19 cellular contexts compared by ENCODE assay signal in genomic region chr11:2839395-2839941, GRCh38. TPM values are rescaled to one million over a fixed set of nuclear protein-coding genes. Genes with fewer than 3 reads are reported as not detected.
DNase-seq lines count a peak whose midpoint lies in the region; ATAC-seq and TF ChIP-seq lines count a peak whose summit lies in the region.
"Had no signal": no experiment of that assay in that cellular context is flagged by ENCODE, and none has a peak within 500 bp of the region (broad histone marks: within the 10 kb centered on the region; RNA-seq: fewer than 3 reads in every experiment).

No MANE protein-coding gene starts in this region.

- H3K27me3 ChIP-seq in Caco-2 (replicated peaks; ENCODE audit: control insufficient read depth, insufficient read depth, low read length), result no peaks in the 10 kb centered on the region
- peaks cover 0 to 15% (median 0%) of the 10 kb centered on the region in 4 donors for H3K27me3 ChIP-seq in esophagus squamous epithelium
- H3K27me3 ChIP-seq in GM23338 (ENCODE audit: insufficient read depth), result peaks cover 5% of the 10 kb centered on the region

- no TSS peak for BruUV-seq in Caco-2 (replicated peaks; lab: Mats Ljungman, UMichigan)

- H3K4me2 ChIP-seq in GM23338, result no peak overlapping the region

- H3K9me3 Mint-ChIP-seq in activated naive CD4-positive, alpha-beta T cell treated with anti-CD3 and anti-CD28 coated beads for 36 hours, result no peaks in the 10 kb centered on the region
- no peaks in the 10 kb centered on the region for H3K9me3 Mint-ChIP-seq in activated naive CD4-positive, alpha-beta T cell treated with anti-CD3 and anti-CD28 coated beads, Interleukin-2, amount 10 ng/mL, durations not matched to agents 7 days and 5 days
- H3K9me3 Mint-ChIP-seq in Caco-2 (ENCODE audit: unreplicated experiment), result no peaks in the 10 kb centered on the region
- no peaks in the 10 kb centered on the region for H3K9me3 Mint-ChIP-seq in endothelial cell (ENCODE audit: unreplicated experiment)
- no peaks in the 10 kb centered on the region for H3K9me3 Mint-ChIP-seq in nephron progenitor cell
- H3K9me3 Mint-ChIP-seq in activated CD4-positive, alpha-beta T cell treated with anti-CD3 and anti-CD28 coated beads, Interleukin-2, amount 10 ng/mL, durations not matched to agents 24 days and 14 days, result no peaks in the 10 kb centered on the region
- H3K9me3 Mint-ChIP-seq in GM23338, result no peaks in the 10 kb centered on the region; the same call in 2 of the 3 replicates
- H3K9me3 Mint-ChIP-seq: CD4-positive, alpha-beta T cell had no signal

- H3K4me1 ChIP-seq in Caco-2 (peaks cover 34% of the 10 kb centered on the region), esophagus squamous epithelium (peaks cover 0 to 14% (median 6%) of the 10 kb centered on the region in 3 donors), GM23338 (ENCODE audit: insufficient read depth) (peaks cover 4% of the 10 kb centered on the region; the same call in 1 of the 2 replicates)

- H3K79me2 ChIP-seq in GM23338 (replicated peaks; ENCODE audit: insufficient read depth), result no peaks in the 10 kb centered on the region

- H3K9me3 ChIP-seq in Caco-2 (no peaks in the 10 kb centered on the region), esophagus squamous epithelium (no peaks in the 10 kb centered on the region)

- H3K4me1 Mint-ChIP-seq in activated naive CD4-positive, alpha-beta T cell treated with anti-CD3 and anti-CD28 coated beads for 36 hours (ENCODE audit: low read depth), result peaks cover 6% of the 10 kb centered on the region
- H3K4me1 Mint-ChIP-seq in activated naive CD4-positive, alpha-beta T cell treated with anti-CD3 and anti-CD28 coated beads, Interleukin-2, amount 10 ng/mL, durations not matched to agents 7 days and 5 days, result no peaks in the 10 kb centered on the region
- H3K4me1 Mint-ChIP-seq in Caco-2 (ENCODE audit: low read depth, unreplicated experiment), result peaks cover 20% of the 10 kb centered on the region
- H3K4me1 Mint-ChIP-seq in endothelial cell (ENCODE audit: unreplicated experiment), result peaks cover 18% of the 10 kb centered on the region
- H3K4me1 Mint-ChIP-seq in nephron progenitor cell, result peaks cover 62% of the 10 kb centered on the region
- no peaks in the 10 kb centered on the region for H3K4me1 Mint-ChIP-seq in activated CD4-positive, alpha-beta T cell treated with anti-CD3 and anti-CD28 coated beads, Interleukin-2, amount 10 ng/mL, durations not matched to agents 24 days and 14 days
- peaks cover 32% of the 10 kb centered on the region for H3K4me1 Mint-ChIP-seq in GM23338

- H3K36me3 ChIP-seq in Caco-2 (ENCODE audit: control insufficient read depth, insufficient read depth, low read length) (no peaks in the 10 kb centered on the region), esophagus squamous epithelium (no peaks in the 10 kb centered on the region), GM23338 (ENCODE audit: insufficient read depth) (no peaks in the 10 kb centered on the region)

- intact Hi-C loops in activated naive CD4-positive, alpha-beta T cell treated with anti-CD3 and anti-CD28 coated beads for 36 hours (cut with micrococcal nuclease), result no loop called here
- intact Hi-C loops in Caco-2 (cut with micrococcal nuclease; ENCODE audit: unreplicated experiment) (no loop called here), esophagus squamous epithelium (cut with DNase I) (no loop called here)
- intact Hi-C loops in activated CD4-positive, alpha-beta T cell treated with anti-CD3 and anti-CD28 coated beads, Interleukin-2, amount 10 ng/mL, durations not matched to agents 24 days and 14 days (cut with micrococcal nuclease), result no loop called here

- DNase-seq in activated naive CD4-positive, alpha-beta T cell treated with anti-CD3 and anti-CD28 coated beads for 36 hours, result no peak
- DNase-seq in activated naive CD4-positive, alpha-beta T cell treated with anti-CD3 and anti-CD28 coated beads, Interleukin-2, amount 10 ng/mL, durations not matched to agents 7 days and 5 days, result no peak
- DNase-seq in Caco-2, result peak; percentile 51 to 76
- DNase-seq in endothelial cell (ENCODE audit: low spot score), result no peak
- DNase-seq in nephron progenitor cell, result no peak
- no peak for DNase-seq in activated CD4-positive, alpha-beta T cell treated with anti-CD3 and anti-CD28 coated beads, Interleukin-2, amount 10 ng/mL, durations not matched to agents 24 days and 14 days
- DNase-seq in esophagus squamous epithelium (lab: John Stamatoyannopoulos, UW), result no peak
- no peak for DNase-seq in GM23338 (ENCODE audit: low spot score)
- DNase-seq: 8988T; CD4-positive, alpha-beta T cell; GF-D8; HCEC 1CT; KG1; NCI-H1105 treated with DMSO at 0.1 percent for 48 hours; NCI-H1694 treated with DMSO at 0.1 percent for 48 hours; NCI-H2227 treated with DMSO at 0.1 percent for 48 hours; NCI-H510A treated with DMSO at 0.1 percent for 48 hours; NCI-H774; SHP77 had no signal

- H3K9me2 ChIP-seq in GM23338 (ENCODE audit: insufficient read depth), result no peaks in the 10 kb centered on the region

- H3K36me3 Mint-ChIP-seq in activated naive CD4-positive, alpha-beta T cell treated with anti-CD3 and anti-CD28 coated beads for 36 hours (ENCODE audit: low read depth), result no peaks in the 10 kb centered on the region
- no peaks in the 10 kb centered on the region for H3K36me3 Mint-ChIP-seq in activated naive CD4-positive, alpha-beta T cell treated with anti-CD3 and anti-CD28 coated beads, Interleukin-2, amount 10 ng/mL, durations not matched to agents 7 days and 5 days
- H3K36me3 Mint-ChIP-seq in Caco-2 (ENCODE audit: insufficient read depth, unreplicated experiment) (no peaks in the 10 kb centered on the region), endothelial cell (ENCODE audit: low read depth, unreplicated experiment) (no peaks in the 10 kb centered on the region), nephron progenitor cell (ENCODE audit: low read depth) (no peaks in the 10 kb centered on the region), GM23338 (ENCODE audit: low read depth) (no peaks in the 10 kb centered on the region)
- no peaks in the 10 kb centered on the region for H3K36me3 Mint-ChIP-seq in activated CD4-positive, alpha-beta T cell treated with anti-CD3 and anti-CD28 coated beads, Interleukin-2, amount 10 ng/mL, durations not matched to agents 24 days and 14 days (ENCODE audit: low read depth)

- H3K27ac Mint-ChIP-seq in activated naive CD4-positive, alpha-beta T cell treated with anti-CD3 and anti-CD28 coated beads for 36 hours, result no peak overlapping the region
- no peak overlapping the region for H3K27ac Mint-ChIP-seq in activated naive CD4-positive, alpha-beta T cell treated with anti-CD3 and anti-CD28 coated beads, Interleukin-2, amount 10 ng/mL, durations not matched to agents 7 days and 5 days
- peak overlapping the region; percentile 21 for H3K27ac Mint-ChIP-seq in Caco-2 (ENCODE audit: unreplicated experiment)
- peak overlapping the region; percentile 52 for H3K27ac Mint-ChIP-seq in endothelial cell (ENCODE audit: unreplicated experiment)
- H3K27ac Mint-ChIP-seq in nephron progenitor cell, result peak overlapping the region; percentile 56
- H3K27ac Mint-ChIP-seq in activated CD4-positive, alpha-beta T cell treated with anti-CD3 and anti-CD28 coated beads, Interleukin-2, amount 10 ng/mL, durations not matched to agents 24 days and 14 days, result no peak overlapping the region
- no peak overlapping the region for H3K27ac Mint-ChIP-seq in GM23338
- H3K27ac Mint-ChIP-seq: CD4-positive, alpha-beta T cell had no signal

- H3F3A ChIP-seq in GM23338 (replicated peaks; ENCODE audit: low read depth), result no peaks in the 10 kb centered on the region

- ATAC-seq in GM23338, result no peak

- H3K27ac ChIP-seq in esophagus squamous epithelium, result no peak overlapping the region
- no peak overlapping the region for H3K27ac ChIP-seq in GM23338 (ENCODE audit: low read depth)

- POLR2A ChIA-PET in Caco-2 (lab: Charles Lee), result no interaction called here

- no peak for TF ChIP-seq POLR2A in esophagus squamous epithelium (IDR thresholded peaks at IDR 0.05)

- no peaks in the 10 kb centered on the region for H4K20me1 ChIP-seq in GM23338 (replicated peaks; ENCODE audit: insufficient read depth)

- no peak overlapping the region for H3K4me3 ChIP-seq in Caco-2 (ENCODE audit: low read depth, low read length)
- H3K4me3 ChIP-seq in esophagus squamous epithelium, result no peak overlapping the region
- no peak overlapping the region for H3K4me3 ChIP-seq in GM23338

- CTCF ChIA-PET in activated naive CD4-positive, alpha-beta T cell treated with anti-CD3 and anti-CD28 coated beads for 36 hours (lab: Charles Lee), result no interaction called here
- CTCF ChIA-PET in activated naive CD4-positive, alpha-beta T cell treated with anti-CD3 and anti-CD28 coated beads, Interleukin-2, amount 10 ng/mL, durations not matched to agents 7 days and 5 days (lab: Charles Lee), result no interaction called here
- CTCF ChIA-PET in Caco-2 (lab: Charles Lee), result no interaction called here

- no peaks in the 10 kb centered on the region for H3K27me3 Mint-ChIP-seq in activated naive CD4-positive, alpha-beta T cell treated with anti-CD3 and anti-CD28 coated beads for 36 hours (ENCODE audit: low read depth)
- H3K27me3 Mint-ChIP-seq in activated naive CD4-positive, alpha-beta T cell treated with anti-CD3 and anti-CD28 coated beads, Interleukin-2, amount 10 ng/mL, durations not matched to agents 7 days and 5 days, result no peaks in the 10 kb centered on the region
- H3K27me3 Mint-ChIP-seq in Caco-2 (ENCODE audit: insufficient read depth, unreplicated experiment), result no peaks in the 10 kb centered on the region
- H3K27me3 Mint-ChIP-seq in endothelial cell (ENCODE audit: unreplicated experiment), result peaks cover 8% of the 10 kb centered on the region
- H3K27me3 Mint-ChIP-seq in nephron progenitor cell (ENCODE audit: low read depth, poor library complexity), result peaks cover 8% of the 10 kb centered on the region
- H3K27me3 Mint-ChIP-seq in activated CD4-positive, alpha-beta T cell treated with anti-CD3 and anti-CD28 coated beads, Interleukin-2, amount 10 ng/mL, durations not matched to agents 24 days and 14 days, result no peaks in the 10 kb centered on the region
- H3K27me3 Mint-ChIP-seq in GM23338 (ENCODE audit: insufficient read depth, low read depth, poor library complexity), result peaks cover 34% of the 10 kb centered on the region
- H3K27me3 Mint-ChIP-seq: CD4-positive, alpha-beta T cell had no signal

- H2AFZ ChIP-seq in GM23338, result no peak overlapping the region

- peak overlapping the region; percentile 12 for H3K4me3 Mint-ChIP-seq in activated naive CD4-positive, alpha-beta T cell treated with anti-CD3 and anti-CD28 coated beads for 36 hours
- no peak overlapping the region for H3K4me3 Mint-ChIP-seq in activated naive CD4-positive, alpha-beta T cell treated with anti-CD3 and anti-CD28 coated beads, Interleukin-2, amount 10 ng/mL, durations not matched to agents 7 days and 5 days
- H3K4me3 Mint-ChIP-seq in Caco-2 (ENCODE audit: unreplicated experiment) (no peak overlapping the region), endothelial cell (ENCODE audit: unreplicated experiment) (no peak overlapping the region), nephron progenitor cell (peak overlapping the region; percentile 71), GM23338 (no peak overlapping the region)
- no peak overlapping the region for H3K4me3 Mint-ChIP-seq in activated CD4-positive, alpha-beta T cell treated with anti-CD3 and anti-CD28 coated beads, Interleukin-2, amount 10 ng/mL, durations not matched to agents 24 days and 14 days
- H3K4me3 Mint-ChIP-seq: CD4-positive, alpha-beta T cell had no signal

- TF ChIP-seq CTCF in Caco-2 (IDR thresholded peaks at IDR 0.05; ENCODE audit: insufficient read depth in 1 of 2, low read depth in 1 of 2, low read length in 1 of 2, severe bottlenecking in 1 of 2, unreplicated experiment in 1 of 2) (no peak), endothelial cell (IDR thresholded peaks at IDR 0.05; ENCODE audit: unreplicated experiment) (no peak), nephron progenitor cell (IDR thresholded peaks at IDR 0.05) (no peak), esophagus squamous epithelium (IDR thresholded peaks at IDR 0.05) (no peak), GM23338 (conservative IDR thresholded peaks at IDR 0.05; ENCODE audit: low read depth in 2 of 2) (no peak)

- WGBS in esophagus squamous epithelium, 2 donors, result 69% methylated on average over 16 to 17 of the region's 23 CpGs

RNA-seq across cellular contexts. Expression of gene CDKN1C, which starts 46.1 kb away (rescaled TPM):
- under 1 TPM; 0.17 to 0.26 TPM for total RNA-seq in activated naive CD4-positive, alpha-beta T cell treated with anti-CD3 and anti-CD28 coated beads for 36 hours
- 15.0 and 25.5 TPM in 2 replicates for total RNA-seq in Caco-2 (2022)
- 25.3 TPM for total RNA-seq in endothelial cell (ENCODE audit: unreplicated experiment)
- total RNA-seq in activated CD4-positive, alpha-beta T cell treated with anti-CD3 and anti-CD28 coated beads, Interleukin-2, amount 10 ng/mL, durations not matched to agents 24 days and 14 days, result 1.8 and 2.0 TPM in 2 replicates
- total RNA-seq in esophagus squamous epithelium, result 10 to 100 TPM in 2 of 4 donors, 1 to 10 TPM in 2; 4.1 to 54.6 (median 20.8) TPM
- total RNA-seq in GM23338 (2014; rRNA removed; shearing (Covaris generic)), result 22.2 and 23.5 TPM in 2 replicates
- 19.3 and 23.6 TPM in 2 replicates for polyA plus RNA-seq in GM23338 (2016; fragmentation: Nextera tagmentation; extraction: Ambion mirVana)

Comparison
In these comparisons a context has a peak if more than half of its experiments do, and no peak if none do; other contexts are left out.
1. H3K4me3 Mint-ChIP-seq: peak in activated naive CD4-positive, alpha-beta T cell treated with anti-CD3 and anti-CD28 coated beads for 36 hours (single experiment) and nephron progenitor cell (single experiment); none in activated naive CD4-positive, alpha-beta T cell treated with anti-CD3 and anti-CD28 coated beads, Interleukin-2, amount 10 ng/mL, durations not matched to agents 7 days and 5 days (single experiment), Caco-2 (single experiment), endothelial cell (single experiment), activated CD4-positive, alpha-beta T cell treated with anti-CD3 and anti-CD28 coated beads, Interleukin-2, amount 10 ng/mL, durations not matched to agents 24 days and 14 days (single experiment) and GM23338 (single experiment).
2. DNase-seq: peak in Caco-2 (2 of 2); none in activated naive CD4-positive, alpha-beta T cell treated with anti-CD3 and anti-CD28 coated beads for 36 hours (single experiment), activated naive CD4-positive, alpha-beta T cell treated with anti-CD3 and anti-CD28 coated beads, Interleukin-2, amount 10 ng/mL, durations not matched to agents 7 days and 5 days (single experiment), endothelial cell (single experiment), nephron progenitor cell (single experiment), activated CD4-positive, alpha-beta T cell treated with anti-CD3 and anti-CD28 coated beads, Interleukin-2, amount 10 ng/mL, durations not matched to agents 24 days and 14 days (single experiment), esophagus squamous epithelium (single experiment) and GM23338 (single experiment).
3. H3K27ac Mint-ChIP-seq: peak in Caco-2 (single experiment), endothelial cell (single experiment) and nephron progenitor cell (single experiment); none in activated naive CD4-positive, alpha-beta T cell treated with anti-CD3 and anti-CD28 coated beads for 36 hours (single experiment), activated naive CD4-positive, alpha-beta T cell treated with anti-CD3 and anti-CD28 coated beads, Interleukin-2, amount 10 ng/mL, durations not matched to agents 7 days and 5 days (single experiment), activated CD4-positive, alpha-beta T cell treated with anti-CD3 and anti-CD28 coated beads, Interleukin-2, amount 10 ng/mL, durations not matched to agents 24 days and 14 days (single experiment) and GM23338 (single experiment).